23 cellular contexts compared by ENCODE assay signal in genomic region chr1:205244383-205244782, GRCh38.
"Had no signal": no experiment of that assay in that cellular context is flagged by ENCODE, and none has a peak within 500 bp of the region (broad histone marks: within the 10 kb centered on the region; RNA-seq: fewer than 3 reads in every experiment).

No MANE protein-coding gene starts in this region.

- H3K36me3 ChIP-seq: adrenal gland, ovary, prostate gland had no signal

- H3K9me3 ChIP-seq: adrenal gland, ovary, prostate gland, thoracic aorta had no signal

- H3K27ac Mint-ChIP-seq: activated B cell treated with CpG ODN at 0.5 μM for 24 hours; activated CD4-positive, alpha-beta memory T cell treated with anti-CD3 and anti-CD28 coated beads for 36 hours; activated naive CD8-positive, alpha-beta T cell; naive thymus-derived CD4-positive, alpha-beta T cell; stimulated activated effector memory CD8-positive, alpha-beta T cell treated with anti-CD3 and anti-CD28 coated beads, Interleukin-12 subunit alpha, Interleukin-12 subunit beta, amount 100 ng/mL, for 72 hours; stimulated activated naive CD8-positive, alpha-beta T cell treated with anti-CD3 and anti-CD28 coated beads, Interleukin-15, amount 100 ng/mL, for 72 hours; T-helper 1 cell treated with Interleukin-12 subunit alpha and Interleukin-12 subunit beta and Interleukin-4 antibody, amounts not matched to agents 30 μg/mL and 1 μg/mL, for 36 hours; type B pancreatic cell had no signal

- H3K27ac ChIP-seq: adrenal gland, coronary artery, epithelial cell of prostate, ovary, prostate gland, thoracic aorta had no signal

- H3K36me3 Mint-ChIP-seq: stimulated activated effector memory CD8-positive, alpha-beta T cell treated with anti-CD3 and anti-CD28 coated beads, Interleukin-12 subunit alpha, Interleukin-12 subunit beta, amount 100 ng/mL, for 72 hours had no signal

- H3K9me3 Mint-ChIP-seq: activated B cell treated with CpG ODN at 0.5 μM for 24 hours; activated CD4-positive, alpha-beta memory T cell treated with anti-CD3 and anti-CD28 coated beads for 36 hours; naive thymus-derived CD4-positive, alpha-beta T cell; stimulated activated effector memory CD8-positive, alpha-beta T cell treated with anti-CD3 and anti-CD28 coated beads, Interleukin-12 subunit alpha, Interleukin-12 subunit beta, amount 100 ng/mL, for 72 hours; stimulated activated naive CD8-positive, alpha-beta T cell treated with anti-CD3 and anti-CD28 coated beads, Interleukin-15, amount 100 ng/mL, for 72 hours; T-helper 1 cell treated with Interleukin-12 subunit alpha and Interleukin-12 subunit beta and Interleukin-4 antibody, amounts not matched to agents 30 μg/mL and 1 μg/mL, for 36 hours; type B pancreatic cell had no signal

- H3K4me3 Mint-ChIP-seq: activated B cell treated with CpG ODN at 0.5 μM for 24 hours; activated CD4-positive, alpha-beta memory T cell treated with anti-CD3 and anti-CD28 coated beads for 36 hours; activated naive CD8-positive, alpha-beta T cell; naive thymus-derived CD4-positive, alpha-beta T cell; stimulated activated effector memory CD8-positive, alpha-beta T cell treated with anti-CD3 and anti-CD28 coated beads, Interleukin-12 subunit alpha, Interleukin-12 subunit beta, amount 100 ng/mL, for 72 hours; stimulated activated naive CD8-positive, alpha-beta T cell treated with anti-CD3 and anti-CD28 coated beads, Interleukin-15, amount 100 ng/mL, for 72 hours; T-helper 1 cell treated with Interleukin-12 subunit alpha and Interleukin-12 subunit beta and Interleukin-4 antibody, amounts not matched to agents 30 μg/mL and 1 μg/mL, for 36 hours; type B pancreatic cell had no signal

- FAIRE-seq: astrocyte, kidney, small intestine had no signal

- H3K4me1 Mint-ChIP-seq: activated B cell treated with CpG ODN at 0.5 μM for 24 hours had no signal

- H3K4me3 ChIP-seq: adrenal gland, coronary artery, lung, ovary, prostate gland, thoracic aorta had no signal

- H3K27me3 Mint-ChIP-seq: activated naive CD8-positive, alpha-beta T cell; naive thymus-derived CD4-positive, alpha-beta T cell; stimulated activated naive CD8-positive, alpha-beta T cell treated with anti-CD3 and anti-CD28 coated beads, Interleukin-15, amount 100 ng/mL, for 72 hours; type B pancreatic cell had no signal

- DNase-seq: activated B cell treated with CpG ODN at 0.5 μM for 24 hours; activated CD4-positive, alpha-beta memory T cell treated with anti-CD3 and anti-CD28 coated beads for 36 hours; activated CD4-positive, alpha-beta T cell treated with anti-CD3 and anti-CD28 coated beads for 4 hours; activated gamma-delta T cell treated with Interleukin-2 at 50 U/mL for 16 hours; adrenal gland; kidney; naive thymus-derived CD4-positive, alpha-beta T cell; right cardiac atrium; small intestine; stimulated activated CD4-positive, alpha-beta T cell treated with anti-CD3 and anti-CD28 coated beads, Interleukin-2, amount 100 ng/mL, for 24 hours; stimulated activated naive CD8-positive, alpha-beta T cell treated with anti-CD3 and anti-CD28 coated beads, Interleukin-15, amount 100 ng/mL, for 72 hours had no signal

- ATAC-seq: left lobe of liver; naive thymus-derived CD4-positive, alpha-beta T cell; right cardiac atrium; stimulated activated effector memory CD8-positive, alpha-beta T cell treated with anti-CD3 and anti-CD28 coated beads, Interleukin-12 subunit alpha, Interleukin-12 subunit beta, amount 100 ng/mL, for 72 hours had no signal

- H3K27me3 ChIP-seq: adrenal gland, ovary had no signal
